ENCODE assay signal across 23 cellular contexts in genomic region chr20:37650661-37651060, GRCh38.
"Had no signal": no experiment of that assay in that cellular context is flagged by ENCODE, and none has a peak within 500 bp of the region (broad histone marks: within the 10 kb centered on the region; RNA-seq: fewer than 3 reads in every experiment).

No MANE protein-coding gene starts in this region.

- FAIRE-seq: urothelium cell line had no signal

- H3K36me3 ChIP-seq: left ventricle myocardium inferior, ovary, right atrium auricular region, stomach, thyroid gland, transverse colon, upper lobe of right lung had no signal

- H3K4me1 ChIP-seq: stomach, testis, thyroid gland, transverse colon, upper lobe of right lung had no signal

- H3K27me3 ChIP-seq: ovary, right atrium auricular region, testis, thyroid gland, upper lobe of right lung had no signal

- DNase-seq: islet precursor cell; left ventricle myocardium inferior; mesendoderm; naive B cell; natural killer cell; nephron progenitor cell; ovary; stimulated activated CD4-positive, alpha-beta T cell treated with anti-CD3 and anti-CD28 coated beads, Interleukin-12 subunit alpha, Interleukin-12 subunit beta, amount 100 ng/mL, for 4 hours; stimulated activated CD4-positive, alpha-beta T cell treated with anti-CD3 and anti-CD28 coated beads, Interleukin-15, amount 100 ng/mL, for 24 hours; stimulated activated CD4-positive, alpha-beta T cell treated with anti-CD3 and anti-CD28 coated beads, Interleukin-2, amount 100 ng/mL, for 24 hours; stimulated activated CD4-positive, alpha-beta T cell treated with anti-CD3 and anti-CD28 coated beads, Interleukin-4, amount 100 ng/mL, for 1 hour; stimulated activated naive B cell treated with anti-CD40 and anti-IgM and Interleukin-4, amounts not matched to agents 10 μg/mL and 1 μg/mL and 100 μg/mL, for 72 hours; stimulated activated naive CD8-positive, alpha-beta T cell treated with anti-CD3 and anti-CD28 coated beads, Interleukin-15, Interleukin-2, amounts not matched to agents 100 U/mL and 50 U/mL, for 24 hours; stomach; testis; thyroid gland; transverse colon; upper lobe of right lung had no signal

- H3K4me3 ChIP-seq: hepatocyte, left ventricle myocardium inferior, lung, ovary, right atrium auricular region, skin epidermis, stomach, testis, thyroid gland, transverse colon, upper lobe of right lung had no signal

- H3K9me3 ChIP-seq: left ventricle myocardium inferior, ovary, right atrium auricular region, stomach, testis, thyroid gland, transverse colon, upper lobe of right lung had no signal
